In genomic region chr11:115377882-115378296, GRCh38 we compare ENCODE assay signal across 1 cellular context.
TF ChIP-seq lines count a peak whose summit lies in the region.

No MANE protein-coding gene starts in this region.

TF ChIP-seq in HepG2, 621 proteins besides CTCF, POLR2A, EP300 and RAD21 (continued from another document and continues in another):
- TF ChIP-seq MAFG (CRISPR knock-in tag; IDR thresholded peaks at IDR 0.05) (no peak), NFYB (CRISPR knock-in tag; IDR thresholded peaks at IDR 0.05) (no peak), IRF1 (CRISPR knock-in tag; IDR thresholded peaks at IDR 0.05; ENCODE audit: low read depth) (no peak), SUZ12 (IDR thresholded peaks at IDR 0.05; ENCODE audit: low read depth, low read length) (no peak), ZNF678 (CRISPR knock-in tag; IDR thresholded peaks at IDR 0.05) (no peak), ARID5B (CRISPR knock-in tag; IDR thresholded peaks at IDR 0.05) (peak; percentile 97), HES4 (CRISPR knock-in tag; IDR thresholded peaks at IDR 0.05; ENCODE audit: borderline replicate concordance) (no peak), ZNF441 (CRISPR knock-in tag; IDR thresholded peaks at IDR 0.05; ENCODE audit: borderline replicate concordance) (no peak), YEATS2 (CRISPR knock-in tag; IDR thresholded peaks at IDR 0.05; ENCODE audit: borderline replicate concordance) (no peak; the same call in 1 of the 2 replicates), KAT2B (IDR thresholded peaks at IDR 0.05; ENCODE audit: borderline replicate concordance, low read depth, low read length) (no peak), PRDM10 (CRISPR knock-in tag; IDR thresholded peaks at IDR 0.05; ENCODE audit: low read depth) (no peak), THAP7 (CRISPR knock-in tag; IDR thresholded peaks at IDR 0.05) (no peak), ZFP36L1 (CRISPR knock-in tag; IDR thresholded peaks at IDR 0.05) (no peak), ZNF136 (CRISPR knock-in tag; IDR thresholded peaks at IDR 0.05; ENCODE audit: low read depth) (no peak), CREM (IDR thresholded peaks at IDR 0.05) (peak; percentile 47; the same call in 1 of the 2 replicates), CREM (CRISPR knock-in tag; IDR thresholded peaks at IDR 0.05) (no peak), ZNF773 (CRISPR knock-in tag; IDR thresholded peaks at IDR 0.05; ENCODE audit: borderline replicate concordance) (no peak), POLR2AphosphoS5 (IDR thresholded peaks at IDR 0.05; ENCODE audit: low read depth, low read length) (no peak), DMTF1 (CRISPR knock-in tag; IDR thresholded peaks at IDR 0.05) (no peak), CHD4 (IDR thresholded peaks at IDR 0.05; ENCODE audit: borderline replicate concordance, low read length) (no peak), GATAD2A (CRISPR knock-in tag; IDR thresholded peaks at IDR 0.05) (peak; percentile 94), ZNF24 (IDR thresholded peaks at IDR 0.05) (no peak), ZNF44 (CRISPR knock-in tag; IDR thresholded peaks at IDR 0.05) (no peak), DNMT3B (CRISPR knock-in tag; conservative IDR thresholded peaks at IDR 0.05) (no peak), ZNF205 (CRISPR knock-in tag; IDR thresholded peaks at IDR 0.05) (peak; percentile 64; the same call in 1 of the 2 replicates), TCF12 (IDR thresholded peaks at IDR 0.05) (no peak), TCF12 (CRISPR knock-in tag; IDR thresholded peaks at IDR 0.05) (no peak), ZNF839 (CRISPR knock-in tag; IDR thresholded peaks at IDR 0.05; ENCODE audit: borderline replicate concordance) (no peak), FOXJ3 (CRISPR knock-in tag; IDR thresholded peaks at IDR 0.05; ENCODE audit: borderline replicate concordance) (peak; percentile 84; the same call in 1 of the 2 replicates), ISL2 (CRISPR knock-in tag; IDR thresholded peaks at IDR 0.05) (peak; percentile 73; the same call in 1 of the 2 replicates), HOXA3 (CRISPR knock-in tag; IDR thresholded peaks at IDR 0.05) (peak; percentile 46; the same call in 1 of the 2 replicates), IRF2 (CRISPR knock-in tag; IDR thresholded peaks at IDR 0.05) (peak; percentile 76), TERF1 (CRISPR knock-in tag; IDR thresholded peaks at IDR 0.05) (no peak), JUND (CRISPR knock-in tag; IDR thresholded peaks at IDR 0.05) (peak; percentile 66), MAFK (conservative IDR thresholded peaks at IDR 0.05 in 1 of 2, IDR thresholded peaks at IDR 0.05 in 1 of 2; ENCODE audit: low read length in 2 of 2) (0 out of 4 replicates have a peak, but pooled peaks of 1 of the 2 experiments have one; percentile 16), KDM5B (CRISPR knock-in tag; IDR thresholded peaks at IDR 0.05; ENCODE audit: borderline replicate concordance) (no peak), ZNF362 (CRISPR knock-in tag; IDR thresholded peaks at IDR 0.05; ENCODE audit: borderline replicate concordance) (no peak), TFDP1 (CRISPR knock-in tag; IDR thresholded peaks at IDR 0.05; ENCODE audit: borderline replicate concordance) (no peak), SRY (CRISPR knock-in tag; IDR thresholded peaks at IDR 0.05) (no peak), ARID3A (IDR thresholded peaks at IDR 0.05; ENCODE audit: low read depth, low read length) (peak; percentile 79), GATAD1 (CRISPR knock-in tag; IDR thresholded peaks at IDR 0.05) (no peak), RBM22 (optimal IDR thresholded peaks at IDR 0.05; ENCODE audit: low read length) (peak; percentile 26), RNF219 (CRISPR knock-in tag; IDR thresholded peaks at IDR 0.05) (no peak), SRSF4 (IDR thresholded peaks at IDR 0.05; ENCODE audit: low read depth, low read length, poor library complexity, severe bottlenecking) (no peak), ZSCAN9 (CRISPR knock-in tag; IDR thresholded peaks at IDR 0.05; ENCODE audit: borderline replicate concordance) (no peak; the same call in 1 of the 2 replicates), ZNF720 (CRISPR knock-in tag; IDR thresholded peaks at IDR 0.05) (no peak), ZNF841 (CRISPR knock-in tag; IDR thresholded peaks at IDR 0.05; ENCODE audit: borderline replicate concordance) (no peak)
